In genomic region chr16:31071861-31072260, GRCh38 we compare ENCODE assay signal across 8 cellular contexts. TPM values are rescaled to one million over a fixed set of nuclear protein-coding genes. Genes with fewer than 3 reads are reported as not detected.
DNase-seq lines count a peak whose midpoint lies in the region; TF ChIP-seq lines count a peak whose summit lies in the region.

No MANE protein-coding gene starts in this region.

- TF ChIP-seq CTCF in adrenal gland (IDR thresholded peaks at IDR 0.05) (no peak), mesothelial cell of epicardium (IDR thresholded peaks at IDR 0.05; ENCODE audit: unreplicated experiment) (no peak), right atrium auricular region (IDR thresholded peaks at IDR 0.05) (no peak)

- H3K9ac ChIP-seq in BLaER1 treated with 17β-estradiol and CSF1 and Interleukin-3, amounts not matched to agents 10 nM and 100 nM: peak overlapping the region; percentile 92 to 98 (median 95)
- H3K9ac ChIP-seq in HUES6 (ENCODE audit: low read length): peak overlapping the region; percentile 83

- H3K4me2 ChIP-seq in BLaER1 treated with 17β-estradiol and CSF1 and Interleukin-3, amounts not matched to agents 10 nM and 100 nM: peak overlapping the region; percentile 89 to 98 (median 93)

- H4K20me1 ChIP-seq in BLaER1 treated with 17β-estradiol and CSF1 and Interleukin-3, amounts not matched to agents 10 nM and 100 nM: peaks cover 4 to 76% (median 43%) of the 10 kb centered on the region in 11 experiments; a peak in 17 of 22 replicates

- peaks cover 9 to 34% (median 16%) of the 10 kb centered on the region in 11 experiments for H3K36me3 ChIP-seq in BLaER1 treated with 17β-estradiol and CSF1 and Interleukin-3, amounts not matched to agents 10 nM and 100 nM
- H3K36me3 ChIP-seq in HUES6 (ENCODE audit: control insufficient read depth, insufficient read depth, low read length) (peaks cover 10% of the 10 kb centered on the region), adrenal gland (replicated peaks in 1 of 2) (peaks cover 0 to 7% of the 10 kb centered on the region in 2 donors), right atrium auricular region (peaks cover 5% of the 10 kb centered on the region)

- H3K4me1 ChIP-seq in BLaER1 treated with 17β-estradiol and CSF1 and Interleukin-3, amounts not matched to agents 10 nM and 100 nM: peaks cover 29 to 34% (median 31%) of the 10 kb centered on the region in 10 experiments
- H3K4me1 ChIP-seq in HUES6 (ENCODE audit: control insufficient read depth, insufficient read depth, low read length) (peaks cover 6% of the 10 kb centered on the region), adrenal gland (replicated peaks in 1 of 2) (peaks cover 13 to 29% of the 10 kb centered on the region in 2 donors), right atrium auricular region (peaks cover 0 to 27% of the 10 kb centered on the region in 2 donors)

- H3K27ac ChIP-seq in BLaER1 treated with 17β-estradiol and CSF1 and Interleukin-3, amounts not matched to agents 10 nM and 100 nM: peak overlapping the region; percentile 91 to 98 (median 95)
- no peak overlapping the region for H3K27ac ChIP-seq in HUES6 (ENCODE audit: low read depth, low read length)
- H3K27ac ChIP-seq in adrenal gland: peak overlapping the region in 3 of 5 donors; percentile 83 to 98 (median 92)
- H3K27ac ChIP-seq in right atrium auricular region: peak overlapping the region in 1 of 2 donors; percentile 92

- DNase-seq in adrenal gland: no peak
- DNase-seq in mesothelial cell of epicardium (ENCODE audit: low spot score in 2 of 2, unreplicated experiment in 2 of 2): no peak
- no peak for DNase-seq in HuH-7 (ENCODE audit: low spot score)
- no peak for DNase-seq in stimulated activated CD4-positive, alpha-beta T cell treated with anti-CD3 and anti-CD28 coated beads, Interleukin-4, amount 100 ng/mL, for 4 hours
- DNase-seq in hippocampal formation (lab: John Stamatoyannopoulos, UW): no peak
- no peak for DNase-seq in right atrium auricular region (ENCODE audit: low spot score)

- H3K4me1 Mint-ChIP-seq in mesothelial cell of epicardium: peaks cover 21% of the 10 kb centered on the region

- H3K4me3 Mint-ChIP-seq in mesothelial cell of epicardium: peak overlapping the region; percentile 99

- intact Hi-C loops in adrenal gland (cut with DNase I): no loop called here

- peak overlapping the region; percentile 77 to 96 (median 84) for H3K4me3 ChIP-seq in BLaER1 treated with 17β-estradiol and CSF1 and Interleukin-3, amounts not matched to agents 10 nM and 100 nM
- H3K4me3 ChIP-seq in HUES6 (ENCODE audit: low read depth, low read length): peak overlapping the region; percentile 97
- no peak overlapping the region for H3K4me3 ChIP-seq in adrenal gland
- no peak overlapping the region for H3K4me3 ChIP-seq in right atrium auricular region

- WGBS in adrenal gland, 4 donors: 34 to 50% (median 41%) methylated on average over 4 of the region's 4 CpGs

- no peaks in the 10 kb centered on the region for H3K9me3 ChIP-seq in BLaER1 treated with 17β-estradiol and CSF1 and Interleukin-3, amounts not matched to agents 10 nM and 100 nM (replicated peaks in 1 of 11)
- H3K9me3 ChIP-seq in HUES6 (ENCODE audit: control insufficient read depth, insufficient read depth, low read depth, low read length): no peaks in the 10 kb centered on the region
- no peaks in the 10 kb centered on the region for H3K9me3 ChIP-seq in adrenal gland (replicated peaks in 1 of 3)
- no peaks in the 10 kb centered on the region for H3K9me3 ChIP-seq in right atrium auricular region

- no peaks in the 10 kb centered on the region for H3K9me3 Mint-ChIP-seq in mesothelial cell of epicardium

- no peaks in the 10 kb centered on the region for H3K27me3 Mint-ChIP-seq in mesothelial cell of epicardium (ENCODE audit: low read depth)

- no peaks in the 10 kb centered on the region for H3K36me3 Mint-ChIP-seq in mesothelial cell of epicardium

- H3K27me3 ChIP-seq in BLaER1 treated with 17β-estradiol and CSF1 and Interleukin-3, amounts not matched to agents 10 nM and 100 nM: no peaks in the 10 kb centered on the region
- H3K27me3 ChIP-seq in HUES6 (ENCODE audit: control insufficient read depth, insufficient read depth, low read length): no peaks in the 10 kb centered on the region
- no peaks in the 10 kb centered on the region for H3K27me3 ChIP-seq in adrenal gland
- no peaks in the 10 kb centered on the region for H3K27me3 ChIP-seq in right atrium auricular region

- TF ChIP-seq POLR2A in adrenal gland (IDR thresholded peaks at IDR 0.05): no peak

- peak overlapping the region; percentile 96 for H3K27ac Mint-ChIP-seq in mesothelial cell of epicardium

RNA-seq across cellular contexts. Expression of gene ZNF668, which starts 2.2 kb away (rescaled TPM):
- total RNA-seq in adrenal gland (10 to 100 TPM; 10.6 to 29.5 (median 12.7) TPM), mesothelial cell of epicardium (11.8 to 14.1 TPM (median 12.8 TPM) in 3 replicates), right atrium auricular region (1 to 10 TPM; 7.4 to 9.2 TPM)
- polyA plus RNA-seq in adrenal gland: 10 to 100 TPM in 2 of 3 donors, 1 to 10 TPM in 1; 6.2 to 19.5 (median 11.7) TPM

RNA-seq across cellular contexts. Expression of gene ZNF646, which starts 2.4 kb away (rescaled TPM):
- total RNA-seq in adrenal gland (10 to 100 TPM; 11.8 to 17.8 (median 14.5) TPM), mesothelial cell of epicardium (20.4 to 22.2 TPM (median 21.4 TPM) in 3 replicates), right atrium auricular region (10 to 100 TPM in 1 of 2 donors, 1 to 10 TPM in 1; 6.2 to 10.8 TPM)
- polyA plus RNA-seq in adrenal gland: 10 to 100 TPM in 1 of 3 donors, 1 to 10 TPM in 2; 3.1 to 15.4 (median 3.7) TPM

RNA-seq across cellular contexts. Expression of gene PRSS53, which starts 16.9 kb away (rescaled TPM):
- total RNA-seq in adrenal gland (1 to 10 TPM in 4 of 8 donors, under 1 TPM in 4; 0.18 to 3.0 (median 1.0) TPM), mesothelial cell of epicardium (4.0 to 4.9 TPM (median 4.5 TPM) in 3 replicates), right atrium auricular region (under 1 TPM; 0.15 to 0.43 TPM)
- 10 to 100 TPM in 1 of 3 donors, 1 to 10 TPM in 1, under 1 TPM in 1; 0.29 to 11.0 (median 3.1) TPM for polyA plus RNA-seq in adrenal gland

RNA-seq across cellular contexts. Expression of gene VKORC1, which starts 22.7 kb away (rescaled TPM):
- total RNA-seq in adrenal gland (100 to 1,000 TPM in 7 of 8 donors, 10 to 100 TPM in 1; 63.5 to 267 (median 155) TPM), mesothelial cell of epicardium (48.6 to 53.7 TPM (median 49.5 TPM) in 3 replicates), right atrium auricular region (10 to 100 TPM; 64.9 to 71.8 TPM)
- polyA plus RNA-seq in adrenal gland: 100 to 1,000 TPM in 1 of 3 donors, 10 to 100 TPM in 2; 69.5 to 120 (median 82.1) TPM

RNA-seq across cellular contexts. Expression of gene BCKDK, which starts 36.3 kb away (rescaled TPM):
- total RNA-seq in adrenal gland (100 to 1,000 TPM in 5 of 8 donors, 10 to 100 TPM in 3; 61.3 to 181 (median 105) TPM), mesothelial cell of epicardium (36.4 to 37.3 TPM (median 37.0 TPM) in 3 replicates), right atrium auricular region (10 to 100 TPM; 52.0 to 62.3 TPM)
- polyA plus RNA-seq in adrenal gland: 10 to 100 TPM; 30.6 to 32.1 (median 30.6) TPM

Comparison
In these comparisons a context has a peak if more than half of its experiments do, and no peak if none do; other contexts are left out.
1. H3K4me3 ChIP-seq: peak in BLaER1 treated with 17β-estradiol and CSF1 and Interleukin-3, amounts not matched to agents 10 nM and 100 nM (10 of 10) and HUES6 (single experiment); none in adrenal gland (0 of 4) and right atrium auricular region (0 of 2).